30 cellular contexts compared by ENCODE assay signal in the genomic region with DNA sequence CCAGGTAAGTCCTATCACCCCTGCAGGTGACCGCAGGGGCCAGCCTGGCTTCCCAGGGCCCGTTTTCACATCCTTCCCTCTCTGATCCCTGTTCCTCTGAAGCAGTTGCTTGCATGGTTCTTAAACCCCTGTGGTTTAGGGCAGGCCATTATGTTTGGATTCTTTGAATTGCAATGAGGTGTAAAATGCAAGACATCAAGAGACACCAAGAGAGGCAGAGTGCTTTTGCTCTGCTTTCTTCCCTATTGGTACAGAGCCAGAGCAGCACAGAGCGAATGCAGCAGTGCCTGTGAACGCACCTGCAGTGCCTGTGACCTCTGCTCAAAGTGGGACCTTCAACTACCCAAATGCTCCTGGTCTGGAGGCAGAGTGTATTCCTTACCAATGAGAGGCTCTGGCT. TPM values are rescaled to one million over a fixed set of nuclear protein-coding genes. Genes with fewer than 3 reads are reported as not detected.
DNase-seq lines count a peak whose midpoint lies in the region; ATAC-seq and TF ChIP-seq lines count a peak whose summit lies in the region.
"Had no signal": no experiment of that assay in that cellular context is flagged by ENCODE, and none has a peak within 500 bp of the region (broad histone marks: within the 10 kb centered on the region; RNA-seq: fewer than 3 reads in every experiment).

No MANE protein-coding gene starts in this region.

- H3K9me3 Mint-ChIP-seq in activated CD4-positive, alpha-beta T cell treated with anti-CD3 and anti-CD28 coated beads, Interleukin-2, amount 10 ng/mL, durations not matched to agents 24 days and 14 days: no peaks in the 10 kb centered on the region
- H3K9me3 Mint-ChIP-seq in stimulated activated effector memory CD8-positive, alpha-beta T cell treated with anti-CD3 and anti-CD28 coated beads, Interleukin-12 subunit alpha, Interleukin-12 subunit beta, amount 100 ng/mL, for 72 hours: no peaks in the 10 kb centered on the region
- H3K9me3 Mint-ChIP-seq: activated naive CD4-positive, alpha-beta T cell treated with anti-CD3 and anti-CD28 coated beads, Interleukin-2, amount 10 ng/mL, durations not matched to agents 7 days and 5 days; brain; neural crest cell had no signal

- peaks cover 4% of the 10 kb centered on the region for H3K4me1 ChIP-seq in lower lobe of right lung
- peaks cover 0 to 20% (median 4%) of the 10 kb centered on the region in 4 donors for H3K4me1 ChIP-seq in tibial nerve
- H3K4me1 ChIP-seq: psoas muscle had no signal

- TF ChIP-seq POLR2A in tibial nerve (IDR thresholded peaks at IDR 0.05): no peak

- H3K4me3 ChIP-seq in lower lobe of right lung: no peak overlapping the region
- H3K4me3 ChIP-seq in tibial nerve: no peak overlapping the region
- H3K4me3 ChIP-seq: BLaER1, GM12878, K562, psoas muscle, SK-N-MC, smooth muscle cell, stomach, upper lobe of left lung had no signal

- no peak overlapping the region for H3K4me3 Mint-ChIP-seq in activated CD4-positive, alpha-beta T cell treated with anti-CD3 and anti-CD28 coated beads, Interleukin-2, amount 10 ng/mL, durations not matched to agents 24 days and 14 days
- no peak overlapping the region for H3K4me3 Mint-ChIP-seq in stimulated activated effector memory CD8-positive, alpha-beta T cell treated with anti-CD3 and anti-CD28 coated beads, Interleukin-12 subunit alpha, Interleukin-12 subunit beta, amount 100 ng/mL, for 72 hours
- H3K4me3 Mint-ChIP-seq: activated CD8-positive, alpha-beta T cell treated with anti-CD3 and anti-CD28 coated beads, Interleukin-2, amount 10 ng/mL, durations not matched to agents 7 days and 5 days; activated naive CD4-positive, alpha-beta T cell treated with anti-CD3 and anti-CD28 coated beads, Interleukin-2, amount 10 ng/mL, durations not matched to agents 7 days and 5 days; brain; neural crest cell had no signal

- no peaks in the 10 kb centered on the region for H3K36me3 ChIP-seq in lower lobe of right lung
- H3K36me3 ChIP-seq in tibial nerve: no peaks in the 10 kb centered on the region
- H3K36me3 ChIP-seq: BLaER1, stomach, upper lobe of left lung had no signal

- H3K4me1 Mint-ChIP-seq in activated CD4-positive, alpha-beta T cell treated with anti-CD3 and anti-CD28 coated beads, Interleukin-2, amount 10 ng/mL, durations not matched to agents 24 days and 14 days: peaks cover 15% of the 10 kb centered on the region
- no peaks in the 10 kb centered on the region for H3K4me1 Mint-ChIP-seq in stimulated activated effector memory CD8-positive, alpha-beta T cell treated with anti-CD3 and anti-CD28 coated beads, Interleukin-12 subunit alpha, Interleukin-12 subunit beta, amount 100 ng/mL, for 72 hours
- H3K4me1 Mint-ChIP-seq: neural crest cell had no signal

- intact Hi-C loops in activated CD4-positive, alpha-beta T cell treated with anti-CD3 and anti-CD28 coated beads, Interleukin-2, amount 10 ng/mL, durations not matched to agents 24 days and 14 days (cut with micrococcal nuclease): no loop called here
- intact Hi-C loops in lower lobe of right lung (cut with DNase I): no loop called here

- H3K27me3 ChIP-seq in lower lobe of right lung (ENCODE audit: low read depth) (no peaks in the 10 kb centered on the region), tibial nerve (no peaks in the 10 kb centered on the region)
- H3K27me3 ChIP-seq: BLaER1, upper lobe of left lung had no signal

- TF ChIP-seq EP300 in tibial nerve (IDR thresholded peaks at IDR 0.05): no peak

- 70 to 84% methylated on average over 4 of the region's 4 CpGs for WGBS in tibial nerve, 2 donors

- TF ChIP-seq CTCF in lower lobe of right lung (IDR thresholded peaks at IDR 0.05) (no peak), tibial nerve (IDR thresholded peaks at IDR 0.05) (no peak)

- H3K27ac ChIP-seq in lower lobe of right lung (no peak overlapping the region), tibial nerve (no peak overlapping the region)
- H3K27ac ChIP-seq: BLaER1, psoas muscle, SK-N-MC, stomach, upper lobe of left lung had no signal

- H3K36me3 Mint-ChIP-seq in activated CD4-positive, alpha-beta T cell treated with anti-CD3 and anti-CD28 coated beads, Interleukin-2, amount 10 ng/mL, durations not matched to agents 24 days and 14 days (ENCODE audit: low read depth): peaks cover 12% of the 10 kb centered on the region
- no peaks in the 10 kb centered on the region for H3K36me3 Mint-ChIP-seq in stimulated activated effector memory CD8-positive, alpha-beta T cell treated with anti-CD3 and anti-CD28 coated beads, Interleukin-12 subunit alpha, Interleukin-12 subunit beta, amount 100 ng/mL, for 72 hours
- H3K36me3 Mint-ChIP-seq: activated naive CD4-positive, alpha-beta T cell treated with anti-CD3 and anti-CD28 coated beads, Interleukin-2, amount 10 ng/mL, durations not matched to agents 7 days and 5 days; brain had no signal

- no peak overlapping the region for H3K27ac Mint-ChIP-seq in activated CD4-positive, alpha-beta T cell treated with anti-CD3 and anti-CD28 coated beads, Interleukin-2, amount 10 ng/mL, durations not matched to agents 24 days and 14 days
- H3K27ac Mint-ChIP-seq in stimulated activated effector memory CD8-positive, alpha-beta T cell treated with anti-CD3 and anti-CD28 coated beads, Interleukin-12 subunit alpha, Interleukin-12 subunit beta, amount 100 ng/mL, for 72 hours: no peak overlapping the region
- H3K27ac Mint-ChIP-seq: activated CD8-positive, alpha-beta T cell treated with anti-CD3 and anti-CD28 coated beads, Interleukin-2, amount 10 ng/mL, durations not matched to agents 7 days and 5 days; activated naive CD4-positive, alpha-beta T cell treated with anti-CD3 and anti-CD28 coated beads, Interleukin-2, amount 10 ng/mL, durations not matched to agents 7 days and 5 days had no signal

- H3K27me3 Mint-ChIP-seq in activated CD4-positive, alpha-beta T cell treated with anti-CD3 and anti-CD28 coated beads, Interleukin-2, amount 10 ng/mL, durations not matched to agents 24 days and 14 days: no peaks in the 10 kb centered on the region

- DNase-seq in activated CD4-positive, alpha-beta T cell treated with anti-CD3 and anti-CD28 coated beads, Interleukin-2, amount 10 ng/mL, durations not matched to agents 24 days and 14 days: peak; percentile 51
- no peak for DNase-seq in activated CD4-positive, alpha-beta T cell treated with anti-CD3 and anti-CD28 coated beads, Interleukin-2, amount 50 U/mL, for 1 hour
- DNase-seq in SW480 (ENCODE audit: low spot score): peak; percentile 14
- DNase-seq in iPS DF 19.7 (ENCODE audit: low read depth, low spot score): peak; percentile 38
- DNase-seq in SIG-M5 (lab: John Stamatoyannopoulos, UW): no peak
- no peak for DNase-seq in stimulated activated effector memory CD8-positive, alpha-beta T cell treated with anti-CD3 and anti-CD28 coated beads, Interleukin-12 subunit alpha, Interleukin-12 subunit beta, amount 100 ng/mL, for 72 hours (ENCODE audit: low spot score in 2 of 2)
- no peak for DNase-seq in lower lobe of right lung
- no peak for DNase-seq in tibial nerve (ENCODE audit: low spot score in 2 of 2)
- DNase-seq: activated CD4-positive, CD25-positive, alpha-beta regulatory T cell; activated CD8-positive, alpha-beta T cell treated with anti-CD3 and anti-CD28 coated beads, Interleukin-2, amount 10 ng/mL, durations not matched to agents 7 days and 5 days; activated naive CD4-positive, alpha-beta T cell treated with anti-CD3 and anti-CD28 coated beads, Interleukin-2, amount 10 ng/mL, durations not matched to agents 7 days and 5 days; activated T-cell treated with anti-CD3 and anti-CD28 coated beads, Interleukin-2, amount 50 U/mL, for 48 hours; cortex of kidney; foreskin fibroblast; hypothalamus; midbrain; NCI-H2081; NCI-H526 treated with DMSO at 0.1 percent for 48 hours; psoas muscle; stimulated activated CD4-positive, alpha-beta T cell treated with anti-CD3 and anti-CD28 coated beads, Interleukin-4, amount 100 ng/mL, for 1 hour; stomach; upper lobe of left lung had no signal

- ATAC-seq in stimulated activated effector memory CD8-positive, alpha-beta T cell treated with anti-CD3 and anti-CD28 coated beads, Interleukin-12 subunit alpha, Interleukin-12 subunit beta, amount 100 ng/mL, for 72 hours: no peak
- ATAC-seq in lower lobe of right lung: no peak
- ATAC-seq: activated CD8-positive, alpha-beta T cell treated with anti-CD3 and anti-CD28 coated beads, Interleukin-2, amount 10 ng/mL, durations not matched to agents 7 days and 5 days; GM12878; K562; psoas muscle had no signal

- H3K9me3 ChIP-seq in lower lobe of right lung (no peaks in the 10 kb centered on the region), tibial nerve (no peaks in the 10 kb centered on the region)
- H3K9me3 ChIP-seq: BLaER1, psoas muscle, stomach, upper lobe of left lung had no signal

RNA-seq across cellular contexts. Expression of gene RFX8, which starts 7.6 kb away (rescaled TPM):
- 0.38 and 0.49 TPM in 2 replicates for total RNA-seq in activated CD4-positive, alpha-beta T cell treated with anti-CD3 and anti-CD28 coated beads, Interleukin-2, amount 10 ng/mL, durations not matched to agents 24 days and 14 days
- total RNA-seq in lower lobe of right lung: not detected
- 1 to 10 TPM; 1.4 to 6.9 (median 3.9) TPM for total RNA-seq in tibial nerve
- total RNA-seq: A172, GM12878, K562 had no signal

Comparison
In these comparisons a context has a peak if more than half of its experiments do, and no peak if none do; other contexts are left out.
1. DNase-seq: peak in activated CD4-positive, alpha-beta T cell treated with anti-CD3 and anti-CD28 coated beads, Interleukin-2, amount 10 ng/mL, durations not matched to agents 24 days and 14 days (single experiment), SW480 (single experiment) and iPS DF 19.7 (single experiment); none in activated CD4-positive, alpha-beta T cell treated with anti-CD3 and anti-CD28 coated beads, Interleukin-2, amount 50 U/mL, for 1 hour (single experiment), SIG-M5 (single experiment), stimulated activated effector memory CD8-positive, alpha-beta T cell treated with anti-CD3 and anti-CD28 coated beads, Interleukin-12 subunit alpha, Interleukin-12 subunit beta, amount 100 ng/mL, for 72 hours (0 of 2), lower lobe of right lung (single experiment) and tibial nerve (0 of 2).